8 cellular contexts compared by ENCODE assay signal in the genomic region with DNA sequence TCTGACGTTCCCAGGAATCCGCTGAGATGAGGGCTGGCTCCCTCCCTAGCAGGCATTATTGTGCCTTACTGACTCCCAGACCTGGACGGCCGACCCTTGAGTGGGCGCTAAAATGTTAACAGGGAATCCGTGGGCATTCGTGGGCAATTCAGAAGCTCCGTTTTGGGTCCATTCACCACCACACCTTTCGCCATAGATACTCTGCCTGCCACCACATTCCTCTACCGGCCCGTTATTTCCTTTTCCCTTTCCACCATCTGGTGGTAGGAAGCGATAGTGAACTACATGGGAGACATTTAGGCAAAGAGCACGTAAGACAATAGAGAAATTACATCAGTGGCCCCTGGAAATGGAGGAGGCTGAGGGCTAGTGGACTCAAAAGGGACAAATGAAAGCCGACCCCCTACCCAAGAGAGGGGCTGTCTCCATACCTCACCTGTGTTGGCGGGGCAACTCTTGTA. TPM values are rescaled to one million over a fixed set of nuclear protein-coding genes. Genes with fewer than 3 reads are reported as not detected.
DNase-seq lines count a peak whose midpoint lies in the region; ATAC-seq, FAIRE-seq and TF ChIP-seq lines count a peak whose summit lies in the region.

No MANE protein-coding gene starts in this region.

- POLR2A ChIA-PET in K562 (lab: Yijun Ruan, JAX): no interaction called here

- no peak for TF ChIP-seq POLR2A in K562 (conservative IDR thresholded peaks at IDR 0.05)

- no TSS peak for BruUV-seq in K562 (replicated peaks; lab: Mats Ljungman, UMichigan)

- no peak for FAIRE-seq in K562 (lab: Jason Lieb, UNC)

- H3K79me2 ChIP-seq in K562 (ENCODE audit: control insufficient read depth, insufficient read depth, low read length): no peaks in the 10 kb centered on the region

- in situ Hi-C loops in K562 (cut with MboI): no loop called here

- H3K27ac ChIP-seq in HUES64 (ENCODE audit: low read depth, low read length) (peak overlapping the region; percentile 83; the same call in 1 of the 2 replicates), K562 (ENCODE audit: extremely low read depth, low read depth, low read length) (no peak overlapping the region)

- peak; percentile 47 to 59 for TF ChIP-seq RAD21 in K562 (CRISPR knock-in tag; conservative IDR thresholded peaks at IDR 0.05 in 1 of 2, IDR thresholded peaks at IDR 0.05 in 1 of 2)

- H3K4me3 ChIP-seq in HUES64 (ENCODE audit: low read length): peak overlapping the region; percentile 53
- no peak overlapping the region for H3K4me3 ChIP-seq in K562

- H3K36me3 ChIP-seq in HUES64 (ENCODE audit: insufficient read depth, low read length) (no peaks in the 10 kb centered on the region), K562 (ENCODE audit: control insufficient read depth, insufficient read depth, low read length) (no peaks in the 10 kb centered on the region)

- DNase-seq in Daoy (ENCODE audit: low read depth) (peak; percentile 69), RPMI8226 (peak; percentile 20), K562 (ENCODE audit: extremely low read depth in 1 of 4, low spot score in 3 of 4) (peak; percentile 18 to 32 (median 24)), hypothalamus (lab: John Stamatoyannopoulos, UW) (peak in 26 of 51 donors; percentile 3 to 79 (median 21)), putamen (ENCODE audit: low spot score) (peak; percentile 69)

- no peak overlapping the region for H2AFZ ChIP-seq in K562 (ENCODE audit: low read depth, low read length)

- intact Hi-C loops in K562 (cut with micrococcal nuclease): loop anchor here (1.0 to 10.0 kb wide), 4 partner anchors 149 to 514 kb away; no protein-coding TSS in a partner anchor

- H3K27me3 ChIP-seq in HUES64 (ENCODE audit: insufficient read depth, low read length) (peaks cover 11% of the 10 kb centered on the region), K562 (ENCODE audit: control insufficient read depth in 2 of 2, insufficient read depth in 2 of 2, low read length in 2 of 2) (peaks cover 4 to 10% of the 10 kb centered on the region in 2 experiments; a peak in 4 of 5 replicates)

- TF ChIP-seq EP300 in K562 (IDR thresholded peaks at IDR 0.05; ENCODE audit: low read length): no peak

- H3K9ac ChIP-seq in HUES64 (ENCODE audit: low read depth, low read length) (peak overlapping the region; percentile 66), K562 (ENCODE audit: insufficient read depth in 1 of 2, low read depth in 2 of 2, low read length in 2 of 2) (no peak overlapping the region; a peak in 1 of 4 replicates)

- peak; percentile 18 to 43 (median 19); a peak in 2 of 6 replicates for TF ChIP-seq CTCF in K562 (IDR thresholded peaks at IDR 0.05 in 2 of 3, conservative IDR thresholded peaks at IDR 0.05 in 1 of 3; ENCODE audit: insufficient read depth in 2 of 3, low read depth in 1 of 3, low read length in 3 of 3)

- H3K9me3 ChIP-seq in HUES64 (ENCODE audit: insufficient read depth, low read depth, low read length) (no peaks in the 10 kb centered on the region), K562 (replicated peaks; ENCODE audit: control insufficient read depth, insufficient read depth, low read depth, low read length) (no peaks in the 10 kb centered on the region)

- no peaks in the 10 kb centered on the region for H3K9me1 ChIP-seq in K562 (ENCODE audit: control insufficient read depth, insufficient read depth, low read length)

- H3K4me1 ChIP-seq in HUES64 (ENCODE audit: insufficient read depth, low read length) (0 out of 2 replicates have a peak, but pooled peaks cover 4% of the 10 kb centered on the region), K562 (replicated peaks in 1 of 2; ENCODE audit: control insufficient read depth in 2 of 2, insufficient read depth in 2 of 2, low read length in 2 of 2) (peaks cover 3 to 18% of the 10 kb centered on the region in 2 experiments; a peak in 4 of 5 replicates)

- no peak overlapping the region for H3K4me2 ChIP-seq in K562 (ENCODE audit: insufficient read depth, low read length)

- peak; percentile 53 for ATAC-seq in K562
- ATAC-seq in GM21360 (IDR thresholded peaks at IDR 0.05; ENCODE audit: unreplicated experiment): no peak
- no peak for ATAC-seq in GM21526 (IDR thresholded peaks at IDR 0.05; ENCODE audit: low FRiP score, unreplicated experiment)

- peaks cover 4% of the 10 kb centered on the region; the same call in 1 of the 2 replicates for H4K20me1 ChIP-seq in K562 (replicated peaks; ENCODE audit: control insufficient read depth, insufficient read depth, low read length)

- CTCF ChIA-PET in K562 (lab: Yijun Ruan, JAX; ENCODE audit: low intra/inter-chr PET ratio): interaction anchor here (1.2 kb wide), 1 partner anchor 149 kb away, joined by 4 read pairs; no protein-coding TSS in a partner anchor

- 3% methylated on average over 10 of the region's 15 CpGs for WGBS in HUES64
- WGBS in K562 (ENCODE audit: insufficient coverage, low coverage, missing lambda C conversion rate): 58% methylated on average over 5 of the region's 15 CpGs

TF ChIP-seq in K562, 482 proteins besides CTCF, POLR2A, EP300 and RAD21:
- TF ChIP-seq SMC3 (conservative IDR thresholded peaks at IDR 0.05; ENCODE audit: insufficient read depth, low read depth, low read length) (0 out of 2 replicates have a peak, but pooled peaks have one; percentile 11), STAT5A (IDR thresholded peaks at IDR 0.05; ENCODE audit: borderline replicate concordance, low read length) (no peak)
- TF ChIP-seq, protein P1, sequence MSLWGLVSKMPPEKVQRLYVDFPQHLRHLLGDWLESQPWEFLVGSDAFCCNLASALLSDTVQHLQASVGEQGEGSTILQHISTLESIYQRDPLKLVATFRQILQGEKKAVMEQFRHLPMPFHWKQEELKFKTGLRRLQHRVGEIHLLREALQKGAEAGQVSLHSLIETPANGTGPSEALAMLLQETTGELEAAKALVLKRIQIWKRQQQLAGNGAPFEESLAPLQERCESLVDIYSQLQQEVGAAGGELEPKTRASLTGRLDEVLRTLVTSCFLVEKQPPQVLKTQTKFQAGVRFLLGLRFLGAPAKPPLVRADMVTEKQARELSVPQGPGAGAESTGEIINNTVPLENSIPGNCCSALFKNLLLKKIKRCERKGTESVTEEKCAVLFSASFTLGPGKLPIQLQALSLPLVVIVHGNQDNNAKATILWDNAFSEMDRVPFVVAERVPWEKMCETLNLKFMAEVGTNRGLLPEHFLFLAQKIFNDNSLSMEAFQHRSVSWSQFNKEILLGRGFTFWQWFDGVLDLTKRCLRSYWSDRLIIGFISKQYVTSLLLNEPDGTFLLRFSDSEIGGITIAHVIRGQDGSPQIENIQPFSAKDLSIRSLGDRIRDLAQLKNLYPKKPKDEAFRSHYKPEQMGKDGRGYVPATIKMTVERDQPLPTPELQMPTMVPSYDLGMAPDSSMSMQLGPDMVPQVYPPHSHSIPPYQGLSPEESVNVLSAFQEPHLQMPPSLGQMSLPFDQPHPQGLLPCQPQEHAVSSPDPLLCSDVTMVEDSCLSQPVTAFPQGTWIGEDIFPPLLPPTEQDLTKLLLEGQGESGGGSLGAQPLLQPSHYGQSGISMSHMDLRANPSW (CRISPR knock-in tag; IDR thresholded peaks at IDR 0.05): no peak

RNA-seq across cellular contexts. Expression of gene SH3KBP1, which starts 1.0 kb away (rescaled TPM):
- total RNA-seq in Daoy (2014; rRNA removed; shearing (Covaris generic)): 13.0 and 15.4 TPM in 2 replicates
- 12.1 TPM for polyA plus RNA-seq in HUES64 (2013, experiment 1 of 2)
- 15.2 TPM for polyA plus RNA-seq in HUES64 (2013, experiment 2 of 2)
- total RNA-seq in K562 (2011; cell fraction: chromatin; rRNA removed; ENCODE audit: low replicate concordance): 0.79 and 3.5 TPM in 2 replicates
- total RNA-seq in K562 (2011; cell fraction: nucleolus; rRNA removed): 0.17 and 1.4 TPM in 2 replicates
- 0.61 and 1.6 TPM in 2 replicates for total RNA-seq in K562 (2011; cell fraction: nucleoplasm; rRNA removed)
- 0.65 and 1.5 TPM in 2 replicates for total RNA-seq in K562 (2014; rRNA removed)
- 0.80 and 1.2 TPM in 2 replicates for total RNA-seq in K562 (2014; rRNA removed; fragmentation: Illumina TruSeq; extraction: Trizol)
- total RNA-seq in K562 (2015; rRNA removed; fragmentation: Illumina TruSeq; extraction: Trizol): 1.4 and 1.6 TPM in 2 replicates
- 1.1 and 1.5 TPM in 2 replicates for total RNA-seq in K562 (2021)
- polyA plus RNA-seq in K562 (2011; rRNA removed): 0.54 and 0.75 TPM in 2 replicates
- polyA plus RNA-seq in K562 (2011; cell fraction: cytosol; rRNA removed): 0.19 and 0.31 TPM in 2 replicates
- 0.49 and 0.54 TPM in 2 replicates for polyA plus RNA-seq in K562 (2011; cell fraction: nucleus; rRNA removed)
- polyA plus RNA-seq in K562 (2012): 1.8 and 4.0 TPM in 2 replicates
- polyA plus RNA-seq in K562 (2014; fragmentation: Illumina TruSeq; extraction: Trizol): 1.0 and 1.5 TPM in 2 replicates
- polyA plus RNA-seq in K562 (2014; fragmentation: Nextera tagmentation; extraction: Ambion mirVana): under 1 TPM; 0.10 to 0.14 TPM
- 0.91 and 1.4 TPM in 2 replicates for polyA plus RNA-seq in K562 (2014; rRNA removed)
- polyA minus RNA-seq in K562 (2011; rRNA and poly(A)+ RNA removed): 1.9 TPM in 2 replicates
- polyA minus RNA-seq in K562 (2011; cell fraction: cytosol; rRNA and poly(A)+ RNA removed): 1.4 and 1.9 TPM in 2 replicates
- polyA minus RNA-seq in K562 (2011; cell fraction: nucleus; rRNA and poly(A)+ RNA removed): 0.13 and 0.67 TPM in 2 replicates
